In genomic region chr2:11830708-11831301, GRCh38 we compare ENCODE assay signal across 1 cellular context.
TF ChIP-seq lines count a peak whose summit lies in the region.

No MANE protein-coding gene starts in this region.

TF ChIP-seq in K562, 482 proteins besides CTCF, POLR2A, EP300 and RAD21 (continued from another document):
- TF ChIP-seq ZBTB11 (CRISPR knock-in tag; IDR thresholded peaks at IDR 0.05) (0 out of 6 replicates have a peak, but pooled peaks of 1 of the 3 experiments have one; percentile 7), CXXC5 (CRISPR knock-in tag; IDR thresholded peaks at IDR 0.05) (peak; percentile 21; the same call in 1 of the 2 replicates), ZBTB40 (IDR thresholded peaks at IDR 0.05) (peak; percentile 78), ZBTB40 (CRISPR knock-in tag; IDR thresholded peaks at IDR 0.05) (no peak), ZNF197 (CRISPR knock-in tag; IDR thresholded peaks at IDR 0.05; ENCODE audit: low read depth) (0 out of 2 replicates have a peak, but pooled peaks have one; percentile 56), FOXA1 (IDR thresholded peaks at IDR 0.05; ENCODE audit: borderline replicate concordance) (no peak)
